Comparison of ENCODE assay signal across 19 cellular contexts in genomic region chr11:113153847-113154246, GRCh38.
"Had no signal": no experiment of that assay in that cellular context is flagged by ENCODE, and none has a peak within 500 bp of the region (broad histone marks: within the 10 kb centered on the region; RNA-seq: fewer than 3 reads in every experiment).

No MANE protein-coding gene starts in this region.

- H3K9me3 ChIP-seq: ascending aorta, colonic mucosa, esophagus muscularis mucosa, lower lobe of right lung, upper lobe of left lung had no signal

- H3K4me3 ChIP-seq: ascending aorta, colonic mucosa, esophagus muscularis mucosa, lower lobe of right lung, upper lobe of left lung had no signal

- DNase-seq: activated CD4-positive, alpha-beta T cell treated with anti-CD3 and anti-CD28 coated beads, Interleukin-2, amount 10 ng/mL, durations not matched to agents 7 days and 5 days; activated CD8-positive, alpha-beta memory T cell treated with anti-CD3 and anti-CD28 coated beads, Interleukin-2, amount 10 ng/mL, durations not matched to agents 7 days and 5 days; activated CD8-positive, alpha-beta T cell treated with anti-CD3 and anti-CD28 coated beads for 36 hours; activated effector memory CD4-positive, alpha-beta T cell treated with anti-CD3 and anti-CD28 coated beads, Interleukin-2, amount 50 U/mL, for 16 hours; activated naive CD4-positive, alpha-beta T cell treated with anti-CD3 and anti-CD28 coated beads, Interleukin-2, amount 10 ng/mL, durations not matched to agents 7 days and 5 days; activated T-cell treated with anti-CD3 and anti-CD28 coated beads for 4 hours; brain microvascular endothelial cell; colonic mucosa; hippocampal formation; lower lobe of right lung; naive thymus-derived CD4-positive, alpha-beta T cell; occipital lobe; stimulated activated CD4-positive, alpha-beta T cell treated with anti-CD3 and anti-CD28 coated beads, Interleukin-4, amount 100 ng/mL, for 1 hour; stimulated activated naive CD4-positive, alpha-beta T cell treated with Interleukin-2 at 50 U/mL for 16 hours; T-cell; upper lobe of left lung had no signal

- H3K4me1 ChIP-seq: ascending aorta, colonic mucosa, lower lobe of right lung, upper lobe of left lung had no signal

- H3K27me3 ChIP-seq: ascending aorta, brain microvascular endothelial cell, colonic mucosa, esophagus muscularis mucosa, upper lobe of left lung had no signal

- H3K27ac ChIP-seq: ascending aorta, brain microvascular endothelial cell, colonic mucosa, lower lobe of right lung, upper lobe of left lung, VCaP had no signal

- H3K36me3 ChIP-seq: ascending aorta, brain microvascular endothelial cell, colonic mucosa, esophagus muscularis mucosa, lower lobe of right lung, upper lobe of left lung had no signal
